In genomic region chr3:186381424-186382216, GRCh38 we compare ENCODE assay signal across 14 cellular contexts. TPM values are rescaled to one million over a fixed set of nuclear protein-coding genes. Genes with fewer than 3 reads are reported as not detected.
DNase-seq lines count a peak whose midpoint lies in the region; ATAC-seq and TF ChIP-seq lines count a peak whose summit lies in the region.
"Had no signal": no experiment of that assay in that cellular context is flagged by ENCODE, and none has a peak within 500 bp of the region (broad histone marks: within the 10 kb centered on the region; RNA-seq: fewer than 3 reads in every experiment).

No MANE protein-coding gene starts in this region.

- DNase-seq in NCI-H1105 treated with DMSO at 0.1 percent for 48 hours (lab: John Stamatoyannopoulos, UW) (peak; percentile 80), mammary epithelial cell (peak; percentile 16), activated gamma-delta T cell (lab: John Stamatoyannopoulos, UW) (no peak), A673 (ENCODE audit: low spot score) (no peak), GM19240 (ENCODE audit: insufficient read length, low spot score) (no peak)
- no peak for DNase-seq in activated naive CD4-positive, alpha-beta T cell treated with anti-CD3 and anti-CD28 coated beads, Interleukin-2, amount 50 U/mL, for 72 hours (ENCODE audit: low spot score in 2 of 2)
- DNase-seq: activated CD4-positive, alpha-beta memory T cell treated with anti-CD3 and anti-CD28 coated beads for 36 hours; CD4-positive, alpha-beta memory T cell; glutamatergic neuron; NCI-H1930; psoas muscle had no signal

- in situ Hi-C loops in mammary epithelial cell (cut with MboI; ENCODE audit: low sequenced_read_pairs in 2 of 2), result no loop called here

- no peak overlapping the region for H3K4me3 ChIP-seq in mammary epithelial cell (replicated peaks in 1 of 3; ENCODE audit: insufficient read depth in 1 of 3, low read depth in 2 of 3, low read length in 3 of 3)
- no peak overlapping the region for H3K4me3 ChIP-seq in muscle layer of duodenum (ENCODE audit: low read depth in 1 of 2, low read length in 2 of 2)
- H3K4me3 ChIP-seq in A673 (ENCODE audit: low read depth, low read length, poor library complexity, severe bottlenecking), result no peak overlapping the region
- H3K4me3 ChIP-seq: psoas muscle had no signal

- TF ChIP-seq CTCF in mammary epithelial cell (conservative IDR thresholded peaks at IDR 0.05 in 1 of 2, IDR thresholded peaks at IDR 0.05 in 1 of 2; ENCODE audit: extremely low read depth in 1 of 2, insufficient read depth in 1 of 2, low read depth in 1 of 2, low read length in 2 of 2) (no peak), A673 (conservative IDR thresholded peaks at IDR 0.05; ENCODE audit: low read depth, low read length) (no peak)

- intact Hi-C loops in mammary epithelial cell (cut with micrococcal nuclease) (no loop called here), A673 (cut with micrococcal nuclease; ENCODE audit: unreplicated experiment) (no loop called here)

- peaks cover 9 to 12% of the 10 kb centered on the region in 2 donors for H3K9me3 Mint-ChIP-seq in activated naive CD4-positive, alpha-beta T cell treated with anti-CD3 and anti-CD28 coated beads, Interleukin-2, amount 50 U/mL, for 72 hours
- H3K9me3 Mint-ChIP-seq: activated CD4-positive, alpha-beta memory T cell treated with anti-CD3 and anti-CD28 coated beads for 36 hours had no signal

- H3K4me1 ChIP-seq in mammary epithelial cell (ENCODE audit: insufficient read depth, low read length), result peaks cover 17% of the 10 kb centered on the region
- peaks cover 6 to 18% of the 10 kb centered on the region in 2 donors for H3K4me1 ChIP-seq in muscle layer of duodenum (ENCODE audit: control insufficient read depth in 1 of 2, insufficient read depth in 2 of 2, low read length in 2 of 2)
- no peaks in the 10 kb centered on the region for H3K4me1 ChIP-seq in A673 (ENCODE audit: insufficient read depth, low read length, poor library complexity, severe bottlenecking)

- H3K9ac ChIP-seq in mammary epithelial cell (ENCODE audit: insufficient read depth, low read length), result no peak overlapping the region

- H3K27me3 ChIP-seq in mammary epithelial cell (ENCODE audit: insufficient read depth, low read length) (no peaks in the 10 kb centered on the region), muscle layer of duodenum (ENCODE audit: low read depth, low read length) (no peaks in the 10 kb centered on the region), A673 (replicated peaks; ENCODE audit: insufficient read depth, low read depth, low read length, poor library complexity) (no peaks in the 10 kb centered on the region)

- CTCF ChIA-PET in mammary epithelial cell (lab: Charles Lee; ENCODE audit: low non-redundant PET) (no interaction called here), A673 (lab: Charles Lee) (no interaction called here)

- POLR2A ChIA-PET in A673 (lab: Charles Lee; ENCODE audit: low non-redundant PET), result no interaction called here

- H3K9me3 ChIP-seq in mammary epithelial cell (replicated peaks; ENCODE audit: insufficient read depth, low read length), result no peaks in the 10 kb centered on the region
- no peaks in the 10 kb centered on the region for H3K9me3 ChIP-seq in muscle layer of duodenum (ENCODE audit: control insufficient read depth in 1 of 2, low read length in 2 of 2)
- H3K9me3 ChIP-seq in A673 (ENCODE audit: low read depth, low read length, poor library complexity, severe bottlenecking), result no peaks in the 10 kb centered on the region
- H3K9me3 ChIP-seq: psoas muscle had no signal

- no peak overlapping the region for H3K4me2 ChIP-seq in mammary epithelial cell (ENCODE audit: insufficient read depth, low read depth, low read length)

- H3K36me3 Mint-ChIP-seq in activated naive CD4-positive, alpha-beta T cell treated with anti-CD3 and anti-CD28 coated beads, Interleukin-2, amount 50 U/mL, for 72 hours, result peaks cover 7 to 9% of the 10 kb centered on the region in 2 donors
- H3K36me3 Mint-ChIP-seq: activated CD4-positive, alpha-beta memory T cell treated with anti-CD3 and anti-CD28 coated beads for 36 hours; CD4-positive, alpha-beta memory T cell had no signal

- 80% methylated on average over 10 of the region's 10 CpGs for WGBS in mammary epithelial cell (ENCODE audit: low coverage, missing lambda C conversion rate)

- H2AFZ ChIP-seq in mammary epithelial cell (ENCODE audit: low read depth, low read length), result no peak overlapping the region

- H3K36me3 ChIP-seq in mammary epithelial cell (ENCODE audit: insufficient read depth, low read length), result no peaks in the 10 kb centered on the region
- H3K36me3 ChIP-seq in muscle layer of duodenum (ENCODE audit: control insufficient read depth in 1 of 2, insufficient read depth in 2 of 2, low read length in 2 of 2), result no peaks in the 10 kb centered on the region
- no peaks in the 10 kb centered on the region for H3K36me3 ChIP-seq in A673 (ENCODE audit: insufficient read depth, low read length, poor library complexity, severe bottlenecking)

- H3K27ac ChIP-seq in mammary epithelial cell (ENCODE audit: insufficient read depth, low read depth, low read length), result no peak overlapping the region
- H3K27ac ChIP-seq in muscle layer of duodenum (ENCODE audit: low read length), result peak overlapping the region; percentile 25
- no peak overlapping the region for H3K27ac ChIP-seq in A673 (ENCODE audit: low read depth, low read length, poor library complexity, severe bottlenecking)
- H3K27ac ChIP-seq: psoas muscle had no signal

- dilution Hi-C loops in mammary epithelial cell (cut with HindIII; ENCODE audit: low sequenced_read_pairs), result loop anchor here (5.0 kb wide), 1 partner anchor 91 kb away; no protein-coding TSS in a partner anchor

- no peaks in the 10 kb centered on the region for H3K79me2 ChIP-seq in mammary epithelial cell (ENCODE audit: insufficient read depth, low read length)

- BruUV-seq in mammary epithelial cell (replicated peaks; lab: Mats Ljungman, UMichigan) (no TSS peak), A673 (replicated peaks; lab: Mats Ljungman, UMichigan) (no TSS peak)

- peak overlapping the region in 1 of 2 donors; percentile 69 for H3K27ac Mint-ChIP-seq in activated naive CD4-positive, alpha-beta T cell treated with anti-CD3 and anti-CD28 coated beads, Interleukin-2, amount 50 U/mL, for 72 hours
- H3K27ac Mint-ChIP-seq: activated CD4-positive, alpha-beta memory T cell treated with anti-CD3 and anti-CD28 coated beads for 36 hours; CD4-positive, alpha-beta memory T cell had no signal

- peak; percentile 9 for ATAC-seq in GM18907 (IDR thresholded peaks at IDR 0.05; ENCODE audit: unreplicated experiment)
- no peak for ATAC-seq in activated naive CD4-positive, alpha-beta T cell treated with anti-CD3 and anti-CD28 coated beads, Interleukin-2, amount 50 U/mL, for 72 hours
- ATAC-seq: psoas muscle, SK-N-SH treated with all-trans-retinoic acid at 6 μM for 48 hours had no signal

- H4K20me1 ChIP-seq in mammary epithelial cell (ENCODE audit: insufficient read depth, low read length), result no peaks in the 10 kb centered on the region

RNA-seq across cellular contexts. Expression of gene DGKG, which starts 19.6 kb away (rescaled TPM):
- total RNA-seq in mammary epithelial cell, result 1 to 10 TPM; 1.3 to 2.5 TPM
- polyA plus RNA-seq in mammary epithelial cell, result 2.1 TPM
- polyA minus RNA-seq in mammary epithelial cell, result not detected
- total RNA-seq in activated naive CD4-positive, alpha-beta T cell treated with anti-CD3 and anti-CD28 coated beads, Interleukin-2, amount 50 U/mL, for 72 hours, result 1 to 10 TPM in 1 of 2 donors, under 1 TPM in 1; 0.34 to 5.5 TPM
- 35.1 and 45.2 TPM in 2 replicates for total RNA-seq in A673 (2021)
- polyA plus RNA-seq: CD4-positive, alpha-beta memory T cell had no signal

Comparison
In these comparisons a context has a peak if more than half of its experiments do, and no peak if none do; other contexts are left out.
1. DNase-seq: peak in NCI-H1105 treated with DMSO at 0.1 percent for 48 hours (single experiment) and mammary epithelial cell (single experiment); none in activated gamma-delta T cell (single experiment), activated naive CD4-positive, alpha-beta T cell treated with anti-CD3 and anti-CD28 coated beads, Interleukin-2, amount 50 U/mL, for 72 hours (0 of 2), A673 (single experiment) and GM19240 (single experiment).